1 cellular context compared by ENCODE assay signal in genomic region chr18:4017479-4017878, GRCh38.
TF ChIP-seq lines count a peak whose summit lies in the region.

No MANE protein-coding gene starts in this region.

TF ChIP-seq in GM23338, 12 proteins besides CTCF, POLR2A, EP300 and RAD21 (continued from another document):
- TF ChIP-seq, protein P1, sequence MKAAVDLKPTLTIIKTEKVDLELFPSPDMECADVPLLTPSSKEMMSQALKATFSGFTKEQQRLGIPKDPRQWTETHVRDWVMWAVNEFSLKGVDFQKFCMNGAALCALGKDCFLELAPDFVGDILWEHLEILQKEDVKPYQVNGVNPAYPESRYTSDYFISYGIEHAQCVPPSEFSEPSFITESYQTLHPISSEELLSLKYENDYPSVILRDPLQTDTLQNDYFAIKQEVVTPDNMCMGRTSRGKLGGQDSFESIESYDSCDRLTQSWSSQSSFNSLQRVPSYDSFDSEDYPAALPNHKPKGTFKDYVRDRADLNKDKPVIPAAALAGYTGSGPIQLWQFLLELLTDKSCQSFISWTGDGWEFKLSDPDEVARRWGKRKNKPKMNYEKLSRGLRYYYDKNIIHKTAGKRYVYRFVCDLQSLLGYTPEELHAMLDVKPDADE (IDR thresholded peaks at IDR 0.05), result no peak
- TF ChIP-seq STAT1 (IDR thresholded peaks at IDR 0.05; ENCODE audit: unreplicated experiment) (no peak), ZNF331 (CRISPR knock-in tag; IDR thresholded peaks at IDR 0.05; ENCODE audit: low read depth) (no peak)
